Comparison of ENCODE assay signal across 9 cellular contexts in genomic region chr10:62806246-62806645, GRCh38. TPM values are rescaled to one million over a fixed set of nuclear protein-coding genes. Genes with fewer than 3 reads are reported as not detected.
DNase-seq lines count a peak whose midpoint lies in the region; ATAC-seq and TF ChIP-seq lines count a peak whose summit lies in the region.
"Had no signal": no experiment of that assay in that cellular context is flagged by ENCODE, and none has a peak within 500 bp of the region (broad histone marks: within the 10 kb centered on the region; RNA-seq: fewer than 3 reads in every experiment).

No MANE protein-coding gene starts in this region.

- H3K4me3 ChIP-seq in iPS-11a (ENCODE audit: low read depth, low read length) (peak overlapping the region; percentile 87), stomach (peak overlapping the region; percentile 88 to 97 (median 92))

- 6 to 23% (median 12%) methylated on average over 1 of the region's 1 CpG for WGBS in stomach, 5 donors

- ATAC-seq in GM21390 (IDR thresholded peaks at IDR 0.05; ENCODE audit: unreplicated experiment) = no peak
- no peak for ATAC-seq in HG02870 (IDR thresholded peaks at IDR 0.05; ENCODE audit: unreplicated experiment)

- TF ChIP-seq CTCF in stomach (IDR thresholded peaks at IDR 0.05) = no peak

- intact Hi-C loops in activated CD4-positive, alpha-beta memory T cell treated with anti-CD3 and anti-CD28 coated beads for 36 hours (cut with micrococcal nuclease) = no loop called here
- intact Hi-C loops in stomach (cut with DNase I; ENCODE audit: low total_unique reads) = no loop called here

- DNase-seq in activated CD4-positive, alpha-beta T cell treated with anti-CD3 and anti-CD28 coated beads, Interleukin-2, amount 10 ng/mL, durations not matched to agents 7 days and 5 days = no peak
- no peak for DNase-seq in activated CD4-positive, alpha-beta T cell treated with anti-CD3 and anti-CD28 coated beads, Interleukin-2, amount 50 U/mL, for 4 hours
- DNase-seq in activated CD4-positive, alpha-beta memory T cell treated with anti-CD3 and anti-CD28 coated beads for 36 hours = no peak
- DNase-seq in stomach (no peak), SHP77 (lab: John Stamatoyannopoulos, UW) (no peak)

- CTCF ChIA-PET in activated CD4-positive, alpha-beta T cell treated with anti-CD3 and anti-CD28 coated beads, Interleukin-2, amount 10 ng/mL, durations not matched to agents 7 days and 5 days (lab: Charles Lee) = interaction anchor here (0.7 to 11.2 kb wide), 2 partner anchors 10 to 63 kb away, joined by 3 to 71 read pairs; partner anchors contain the start of gene EGR2
- CTCF ChIA-PET in activated CD4-positive, alpha-beta memory T cell treated with anti-CD3 and anti-CD28 coated beads for 36 hours (lab: Charles Lee) = interaction anchor here (0.9 to 5.8 kb wide), 5 partner anchors 10 to 368 kb away, joined by 3 to 50 read pairs (median 11); partner anchors contain the start of gene EGR2

- TF ChIP-seq EP300 in stomach (IDR thresholded peaks at IDR 0.05) = no peak

- H3K9me3 Mint-ChIP-seq in activated CD4-positive, alpha-beta T cell treated with anti-CD3 and anti-CD28 coated beads, Interleukin-2, amount 10 ng/mL, durations not matched to agents 7 days and 5 days = no peaks in the 10 kb centered on the region
- no peaks in the 10 kb centered on the region for H3K9me3 Mint-ChIP-seq in activated CD4-positive, alpha-beta memory T cell treated with anti-CD3 and anti-CD28 coated beads for 36 hours

- peak overlapping the region in 1 of 5 donors; percentile 97 for H3K27ac ChIP-seq in stomach
- H3K27ac ChIP-seq: neutrophil had no signal

- POLR2A ChIA-PET in activated CD4-positive, alpha-beta T cell treated with anti-CD3 and anti-CD28 coated beads, Interleukin-2, amount 10 ng/mL, durations not matched to agents 7 days and 5 days (lab: Charles Lee) = interaction anchor here (0.7 kb wide), 1 partner anchor 169 kb away, joined by 4 read pairs; no protein-coding TSS in a partner anchor
- POLR2A ChIA-PET in activated CD4-positive, alpha-beta memory T cell treated with anti-CD3 and anti-CD28 coated beads for 36 hours (lab: Charles Lee) = interaction anchor here (0.7 to 1.6 kb wide), 6 partner anchors 10 to 462 kb away, joined by 3 to 9 read pairs (median 3); partner anchors contain the start of gene EGR2

- H3K36me3 Mint-ChIP-seq in activated CD4-positive, alpha-beta T cell treated with anti-CD3 and anti-CD28 coated beads, Interleukin-2, amount 10 ng/mL, durations not matched to agents 7 days and 5 days (ENCODE audit: low read depth) = peaks cover 45% of the 10 kb centered on the region
- peaks cover 30% of the 10 kb centered on the region for H3K36me3 Mint-ChIP-seq in activated CD4-positive, alpha-beta memory T cell treated with anti-CD3 and anti-CD28 coated beads for 36 hours

- peaks cover 52% of the 10 kb centered on the region for H3K4me1 Mint-ChIP-seq in activated CD4-positive, alpha-beta T cell treated with anti-CD3 and anti-CD28 coated beads, Interleukin-2, amount 10 ng/mL, durations not matched to agents 7 days and 5 days
- H3K4me1 Mint-ChIP-seq in activated CD4-positive, alpha-beta memory T cell treated with anti-CD3 and anti-CD28 coated beads for 36 hours (ENCODE audit: low read depth) = peaks cover 58% of the 10 kb centered on the region

- no peaks in the 10 kb centered on the region for H3K27me3 Mint-ChIP-seq in activated CD4-positive, alpha-beta T cell treated with anti-CD3 and anti-CD28 coated beads, Interleukin-2, amount 10 ng/mL, durations not matched to agents 7 days and 5 days
- no peaks in the 10 kb centered on the region for H3K27me3 Mint-ChIP-seq in activated CD4-positive, alpha-beta memory T cell treated with anti-CD3 and anti-CD28 coated beads for 36 hours

- TF ChIP-seq POLR2A in stomach (IDR thresholded peaks at IDR 0.05) = no peak

- peak overlapping the region; percentile 86 for H3K4me3 Mint-ChIP-seq in activated CD4-positive, alpha-beta T cell treated with anti-CD3 and anti-CD28 coated beads, Interleukin-2, amount 10 ng/mL, durations not matched to agents 7 days and 5 days
- H3K4me3 Mint-ChIP-seq in activated CD4-positive, alpha-beta memory T cell treated with anti-CD3 and anti-CD28 coated beads for 36 hours = peak overlapping the region; percentile 97

- H3K36me3 ChIP-seq in stomach = peaks cover 0 to 7% (median 0%) of the 10 kb centered on the region in 4 donors

- no peaks in the 10 kb centered on the region for H3K9me3 ChIP-seq in stomach
- H3K9me3 ChIP-seq: neutrophil had no signal

- H3K27me3 ChIP-seq in stomach = no peaks in the 10 kb centered on the region

- peak overlapping the region; percentile 20 for H3K27ac Mint-ChIP-seq in activated CD4-positive, alpha-beta T cell treated with anti-CD3 and anti-CD28 coated beads, Interleukin-2, amount 10 ng/mL, durations not matched to agents 7 days and 5 days
- H3K27ac Mint-ChIP-seq in activated CD4-positive, alpha-beta memory T cell treated with anti-CD3 and anti-CD28 coated beads for 36 hours = peak overlapping the region; percentile 21

- H3K4me1 ChIP-seq in stomach = peaks cover 20 to 49% (median 31%) of the 10 kb centered on the region in 4 donors

RNA-seq across cellular contexts. Expression of gene ADO, which starts 1.7 kb away (rescaled TPM):
- total RNA-seq in activated CD4-positive, alpha-beta T cell treated with anti-CD3 and anti-CD28 coated beads, Interleukin-2, amount 10 ng/mL, durations not matched to agents 7 days and 5 days = 10 to 100 TPM; 18.2 to 19.7 TPM
- total RNA-seq in activated CD4-positive, alpha-beta memory T cell treated with anti-CD3 and anti-CD28 coated beads for 36 hours = 10 to 100 TPM; 26.7 to 27.1 TPM
- total RNA-seq in stomach = 10 to 100 TPM in 4 of 5 donors, 1 to 10 TPM in 1; 1.8 to 25.4 (median 18.2) TPM
- polyA plus RNA-seq in stomach = 1 to 10 TPM; 6.1 to 9.6 (median 9.4) TPM

RNA-seq across cellular contexts. Expression of gene EGR2, which starts 9.9 kb away (rescaled TPM):
- under 1 TPM; 0.67 to 0.92 TPM for total RNA-seq in activated CD4-positive, alpha-beta T cell treated with anti-CD3 and anti-CD28 coated beads, Interleukin-2, amount 10 ng/mL, durations not matched to agents 7 days and 5 days
- 10 to 100 TPM; 66.9 to 68.2 TPM for total RNA-seq in activated CD4-positive, alpha-beta memory T cell treated with anti-CD3 and anti-CD28 coated beads for 36 hours
- 1 to 10 TPM in 1 of 5 donors, under 1 TPM in 1, not detected in 3; 0.73 to 5.8 TPM for total RNA-seq in stomach
- 1 to 10 TPM in 2 of 3 donors, under 1 TPM in 1; 0.46 to 1.2 (median 1.2) TPM for polyA plus RNA-seq in stomach

Comparison
In these comparisons a context has a peak if more than half of its experiments do, and no peak if none do; other contexts are left out.
1. RNA of gene EGR2, which starts 9.9 kb away (total RNA-seq): 66.9 to 68.2 TPM in activated CD4-positive, alpha-beta memory T cell treated with anti-CD3 and anti-CD28 coated beads for 36 hours; 0.67 to 0.92 TPM in activated CD4-positive, alpha-beta T cell treated with anti-CD3 and anti-CD28 coated beads, Interleukin-2, amount 10 ng/mL, durations not matched to agents 7 days and 5 days and 0.73 to 5.8 TPM in stomach; every median in the first group is over 4 times any median in the second.